ENCODE assay signal across 1 cellular context in genomic region chr2:219561179-219562048, GRCh38.
TF ChIP-seq lines count a peak whose summit lies in the region.

No MANE protein-coding gene starts in this region.

TF ChIP-seq in SK-N-SH treated with all-trans-retinoic acid at 6 μM for 48 hours, 23 proteins besides CTCF, POLR2A, EP300 and RAD21:
- TF ChIP-seq TOX (CRISPR knock-in tag; IDR thresholded peaks at IDR 0.05; ENCODE audit: borderline replicate concordance) = no peak
- no peak for TF ChIP-seq CSRNP3 (CRISPR knock-in tag; IDR thresholded peaks at IDR 0.05)
- TF ChIP-seq BACH2 (CRISPR knock-in tag; IDR thresholded peaks at IDR 0.05; ENCODE audit: borderline replicate concordance) = no peak
- TF ChIP-seq ZC3H10 (CRISPR knock-in tag; IDR thresholded peaks at IDR 0.05) = no peak
- no peak for TF ChIP-seq RARB (CRISPR knock-in tag; IDR thresholded peaks at IDR 0.05)
- no peak for TF ChIP-seq SNAI2 (CRISPR knock-in tag; IDR thresholded peaks at IDR 0.05)
- no peak for TF ChIP-seq ZFP3 (CRISPR knock-in tag; IDR thresholded peaks at IDR 0.05)
TF ChIP-seq in SK-N-SH treated with all-trans-retinoic acid at 6 μM for 48 hours: peak in this region for 0.
